In the genomic region with DNA sequence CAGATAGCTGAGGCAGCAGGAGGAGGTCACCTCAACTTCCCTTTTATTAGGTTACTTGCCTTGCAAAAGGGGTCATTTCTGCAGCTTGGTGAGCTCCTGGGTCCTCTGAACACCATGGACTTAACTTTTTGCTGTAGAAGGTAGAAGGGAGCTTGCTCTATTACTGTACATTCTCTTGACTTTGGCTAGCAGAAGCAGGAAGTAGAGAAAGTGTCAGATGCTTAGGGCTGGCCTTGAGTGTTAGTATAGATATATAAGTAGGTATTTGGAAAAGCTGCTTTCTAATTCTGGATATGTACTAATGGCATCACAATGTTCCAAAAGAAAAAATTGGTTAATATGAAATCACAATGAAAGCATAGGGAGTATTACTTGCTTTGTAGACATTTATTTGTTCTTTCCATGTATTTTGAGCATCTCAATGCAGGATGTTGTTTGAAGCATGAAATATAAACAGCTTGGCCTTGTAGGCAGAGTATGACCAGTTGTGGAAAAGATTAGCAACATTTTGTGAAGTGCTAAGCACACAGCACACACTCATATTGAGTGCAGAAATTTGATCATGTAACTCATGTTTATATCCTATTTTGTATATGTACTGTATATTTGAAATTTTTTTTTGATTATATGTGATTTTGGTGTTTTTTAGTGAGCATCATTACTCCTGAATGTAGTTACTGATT, we compare ENCODE assay signal across 13 cellular contexts.
DNase-seq lines count a peak whose midpoint lies in the region; ATAC-seq and TF ChIP-seq lines count a peak whose summit lies in the region.
"Had no signal": no experiment of that assay in that cellular context is flagged by ENCODE, and none has a peak within 500 bp of the region (broad histone marks: within the 10 kb centered on the region; RNA-seq: fewer than 3 reads in every experiment).

No MANE protein-coding gene starts in this region.

- peaks cover 36% of the 10 kb centered on the region for H3K4me1 Mint-ChIP-seq in T-helper 1 cell treated with Interleukin-12 subunit alpha and Interleukin-12 subunit beta and Interleukin-4 antibody, amounts not matched to agents 30 μg/mL and 1 μg/mL, for 36 hours (ENCODE audit: low read depth)
- H3K4me1 Mint-ChIP-seq in central memory CD8-positive, alpha-beta T cell = peaks cover 58% of the 10 kb centered on the region

- H3K27me3 Mint-ChIP-seq in T-helper 1 cell treated with Interleukin-12 subunit alpha and Interleukin-12 subunit beta and Interleukin-4 antibody, amounts not matched to agents 30 μg/mL and 1 μg/mL, for 36 hours (ENCODE audit: low read depth) = no peaks in the 10 kb centered on the region
- no peaks in the 10 kb centered on the region for H3K27me3 Mint-ChIP-seq in central memory CD8-positive, alpha-beta T cell
- H3K27me3 Mint-ChIP-seq: IgD-negative memory B cell, type B pancreatic cell had no signal

- peak overlapping the region; percentile 53 for H3K27ac ChIP-seq in neutrophil
- H3K27ac ChIP-seq: A549 had no signal

- H3K4me3 Mint-ChIP-seq in T-helper 1 cell treated with Interleukin-12 subunit alpha and Interleukin-12 subunit beta and Interleukin-4 antibody, amounts not matched to agents 30 μg/mL and 1 μg/mL, for 36 hours = no peak overlapping the region
- H3K4me3 Mint-ChIP-seq in central memory CD8-positive, alpha-beta T cell = no peak overlapping the region
- H3K4me3 Mint-ChIP-seq: type B pancreatic cell had no signal

- DNase-seq in T-helper 1 cell = no peak
- DNase-seq in NCI-H2029 treated with DMSO at 0.1 percent for 48 hours (lab: John Stamatoyannopoulos, UW) = peak; percentile 16
- no peak for DNase-seq in central memory CD8-positive, alpha-beta T cell (ENCODE audit: low spot score in 2 of 2)
- DNase-seq: NCI-H2081 treated with DMSO at 0.1 percent for 48 hours had no signal

- peak overlapping the region; percentile 12 for H3K27ac Mint-ChIP-seq in T-helper 1 cell treated with Interleukin-12 subunit alpha and Interleukin-12 subunit beta and Interleukin-4 antibody, amounts not matched to agents 30 μg/mL and 1 μg/mL, for 36 hours
- H3K27ac Mint-ChIP-seq in central memory CD8-positive, alpha-beta T cell (ENCODE audit: low read depth) = peak overlapping the region; percentile 68
- H3K27ac Mint-ChIP-seq: type B pancreatic cell had no signal

- no peaks in the 10 kb centered on the region for H3K9me3 ChIP-seq in neutrophil
- H3K9me3 ChIP-seq: A549, HAP-1 had no signal

- H3K4me1 ChIP-seq in neutrophil (ENCODE audit: control insufficient read depth in 1 of 2, insufficient read depth in 1 of 2, low read depth in 1 of 2, low read length in 1 of 2) = peaks cover 6 to 12% of the 10 kb centered on the region in 2 experiments

- no peaks in the 10 kb centered on the region for H3K9me3 Mint-ChIP-seq in T-helper 1 cell treated with Interleukin-12 subunit alpha and Interleukin-12 subunit beta and Interleukin-4 antibody, amounts not matched to agents 30 μg/mL and 1 μg/mL, for 36 hours
- no peaks in the 10 kb centered on the region for H3K9me3 Mint-ChIP-seq in central memory CD8-positive, alpha-beta T cell
- H3K9me3 Mint-ChIP-seq: IgD-negative memory B cell, type B pancreatic cell had no signal

- peaks cover 9% of the 10 kb centered on the region for H3K36me3 Mint-ChIP-seq in T-helper 1 cell treated with Interleukin-12 subunit alpha and Interleukin-12 subunit beta and Interleukin-4 antibody, amounts not matched to agents 30 μg/mL and 1 μg/mL, for 36 hours (ENCODE audit: low read depth)
- peaks cover 16% of the 10 kb centered on the region for H3K36me3 Mint-ChIP-seq in central memory CD8-positive, alpha-beta T cell (ENCODE audit: insufficient read depth)

- peak; percentile 62 for ATAC-seq in central memory CD8-positive, alpha-beta T cell (replicated peaks; ENCODE audit: extremely low read depth, poor library complexity, severe bottlenecking)
- ATAC-seq in HG03196 (IDR thresholded peaks at IDR 0.05; ENCODE audit: unreplicated experiment) (no peak), GM19324 (IDR thresholded peaks at IDR 0.05; ENCODE audit: low FRiP score, unreplicated experiment) (no peak), HG03457 (IDR thresholded peaks at IDR 0.05; ENCODE audit: unreplicated experiment) (no peak)
- ATAC-seq: A549 had no signal

- no peaks in the 10 kb centered on the region for H3K27me3 ChIP-seq in neutrophil

- peaks cover 25% of the 10 kb centered on the region for H3K36me3 ChIP-seq in neutrophil

- no peak overlapping the region for H3K4me3 ChIP-seq in neutrophil (ENCODE audit: low read depth in 1 of 2, low read length in 1 of 2)
- H3K4me3 ChIP-seq: A549, HAP-1 had no signal

- TF ChIP-seq CTCF in neutrophil (IDR thresholded peaks at IDR 0.05) = no peak
